ENCODE assay signal across 8 cellular contexts in the genomic region with DNA sequence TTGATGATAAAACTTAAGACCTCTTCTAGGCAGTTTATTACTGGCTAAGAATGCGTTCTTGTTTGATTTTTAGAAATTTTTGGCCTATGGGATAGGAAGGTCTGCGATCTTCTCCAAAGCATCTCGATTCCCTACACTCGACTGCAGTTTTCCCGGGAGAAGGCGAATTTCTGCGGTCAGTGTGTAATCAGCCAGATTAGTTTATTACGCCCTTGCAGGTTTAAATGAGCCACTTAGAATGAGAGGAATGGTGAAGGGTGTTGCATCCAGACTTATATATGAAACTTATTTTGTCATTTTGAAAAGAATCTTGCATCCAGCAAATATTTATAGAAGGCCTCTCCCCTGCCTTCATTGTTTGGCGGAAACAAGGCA. TPM values are rescaled to one million over a fixed set of nuclear protein-coding genes. Genes with fewer than 3 reads are reported as not detected.
DNase-seq lines count a peak whose midpoint lies in the region; ATAC-seq, FAIRE-seq and TF ChIP-seq lines count a peak whose summit lies in the region.

No MANE protein-coding gene starts in this region.

- peak overlapping the region; percentile 99 for H3K4me3 Mint-ChIP-seq in T-helper 2 cell treated with Interferon-gamma antibody and Interleukin-4, amounts not matched to agents 5 μg/mL and 100 μg/mL, for 36 hours
- H3K4me3 Mint-ChIP-seq in activated naive CD8-positive, alpha-beta T cell, result peak overlapping the region; percentile 99

- peaks cover 16% of the 10 kb centered on the region for H3K27me3 Mint-ChIP-seq in T-helper 2 cell treated with Interferon-gamma antibody and Interleukin-4, amounts not matched to agents 5 μg/mL and 100 μg/mL, for 36 hours (ENCODE audit: low read depth)
- peaks cover 2% of the 10 kb centered on the region for H3K27me3 Mint-ChIP-seq in activated naive CD8-positive, alpha-beta T cell

- no peak overlapping the region for H2AFZ ChIP-seq in keratinocyte (ENCODE audit: control insufficient read depth, low read length)

- H3K27ac Mint-ChIP-seq in T-helper 2 cell treated with Interferon-gamma antibody and Interleukin-4, amounts not matched to agents 5 μg/mL and 100 μg/mL, for 36 hours, result peak overlapping the region; percentile 98
- peak overlapping the region; percentile 99 for H3K27ac Mint-ChIP-seq in activated naive CD8-positive, alpha-beta T cell

- H3K9ac ChIP-seq in keratinocyte (ENCODE audit: control insufficient read depth, extremely low read depth, insufficient read depth, low read length), result peak overlapping the region; percentile 83

- H3K9me3 Mint-ChIP-seq in T-helper 2 cell treated with Interferon-gamma antibody and Interleukin-4, amounts not matched to agents 5 μg/mL and 100 μg/mL, for 36 hours, result no peaks in the 10 kb centered on the region
- H3K9me3 Mint-ChIP-seq in activated naive CD8-positive, alpha-beta T cell (ENCODE audit: low read depth), result no peaks in the 10 kb centered on the region

- no peak for TF ChIP-seq EP300 in suprapubic skin (IDR thresholded peaks at IDR 0.05)

- TF ChIP-seq CTCF in keratinocyte (optimal IDR thresholded peaks at IDR 0.05 in 1 of 3, IDR thresholded peaks at IDR 0.05 in 1 of 3, conservative IDR thresholded peaks at IDR 0.05 in 1 of 3; ENCODE audit: extremely low read depth in 1 of 3, insufficient read depth in 2 of 3, low read length in 3 of 3), result no peak
- no peak for TF ChIP-seq CTCF in suprapubic skin (IDR thresholded peaks at IDR 0.05)

- DNase-seq in T-helper 2 cell treated with Interferon-gamma antibody and Interleukin-4, amounts not matched to agents 5 μg/mL and 100 μg/mL, for 36 hours (ENCODE audit: low spot score), result no peak
- DNase-seq in T-helper 2 cell, result no peak
- no peak for DNase-seq in keratinocyte (ENCODE audit: low read depth, low spot score)
- DNase-seq in suprapubic skin (ENCODE audit: low spot score in 2 of 2), result no peak
- no peak for DNase-seq in OCI-M2 (lab: John Stamatoyannopoulos, UW; ENCODE audit: unreplicated experiment)
- DNase-seq in occipital lobe (lab: John Stamatoyannopoulos, UW), result no peak

- H3K4me3 ChIP-seq in keratinocyte (ENCODE audit: control insufficient read depth in 2 of 3, extremely low read depth in 1 of 3, insufficient read depth in 2 of 3, low read depth in 1 of 3, low read length in 3 of 3) (peak overlapping the region; percentile 73 to 75 (median 74)), suprapubic skin (peak overlapping the region; percentile 79)

- TF ChIP-seq POLR2A in suprapubic skin (IDR thresholded peaks at IDR 0.05), result no peak

- H3K4me1 Mint-ChIP-seq in T-helper 2 cell treated with Interferon-gamma antibody and Interleukin-4, amounts not matched to agents 5 μg/mL and 100 μg/mL, for 36 hours (ENCODE audit: low read depth), result peaks cover 29% of the 10 kb centered on the region
- peaks cover 43% of the 10 kb centered on the region for H3K4me1 Mint-ChIP-seq in activated naive CD8-positive, alpha-beta T cell (ENCODE audit: low read depth)

- H3K36me3 ChIP-seq in keratinocyte (ENCODE audit: control insufficient read depth in 2 of 2, extremely low read depth in 1 of 2, insufficient read depth in 2 of 2, low read length in 2 of 2) (peaks cover 8 to 19% of the 10 kb centered on the region in 2 experiments), suprapubic skin (peaks cover under 1% of the 10 kb centered on the region)

- H3K79me2 ChIP-seq in keratinocyte (ENCODE audit: control insufficient read depth, insufficient read depth, low read length), result peaks cover 66% of the 10 kb centered on the region

- WGBS in suprapubic skin, result 48% methylated on average over 9 of the region's 9 CpGs

- dilution Hi-C loops in keratinocyte (cut with MboI; ENCODE audit: extremely low pct_ligation_motif_present, low sequenced_read_pairs), result no loop called here

- peaks cover 10% of the 10 kb centered on the region for H4K20me1 ChIP-seq in keratinocyte (ENCODE audit: control insufficient read depth, extremely low read depth, insufficient read depth, low read length)

- H3K27ac ChIP-seq in keratinocyte (ENCODE audit: control insufficient read depth, insufficient read depth, low read length) (peak overlapping the region; percentile 81), suprapubic skin (peak overlapping the region; percentile 90)

- no peaks in the 10 kb centered on the region for H3K27me3 ChIP-seq in keratinocyte (ENCODE audit: control insufficient read depth, extremely low read depth, insufficient read depth, low read length)
- no peaks in the 10 kb centered on the region for H3K27me3 ChIP-seq in suprapubic skin

- H3K9me3 ChIP-seq in keratinocyte (ENCODE audit: control insufficient read depth, low read depth, low read length) (no peaks in the 10 kb centered on the region), suprapubic skin (no peaks in the 10 kb centered on the region)

- H3K36me3 Mint-ChIP-seq in T-helper 2 cell treated with Interferon-gamma antibody and Interleukin-4, amounts not matched to agents 5 μg/mL and 100 μg/mL, for 36 hours (ENCODE audit: low read depth), result peaks cover 18% of the 10 kb centered on the region
- H3K36me3 Mint-ChIP-seq in activated naive CD8-positive, alpha-beta T cell, result no peaks in the 10 kb centered on the region

- no peak for ATAC-seq in HG02981 (IDR thresholded peaks at IDR 0.05; ENCODE audit: unreplicated experiment)

- H3K4me1 ChIP-seq in keratinocyte (ENCODE audit: control insufficient read depth, extremely low read depth, insufficient read depth, low read length) (peaks cover 25% of the 10 kb centered on the region), suprapubic skin (peaks cover 22% of the 10 kb centered on the region)

- H3K9me1 ChIP-seq in keratinocyte (ENCODE audit: control insufficient read depth, extremely low read depth, insufficient read depth, low read length), result no peaks in the 10 kb centered on the region

- H3K4me2 ChIP-seq in keratinocyte (ENCODE audit: control insufficient read depth, extremely low read depth, insufficient read depth, low read depth, low read length), result peak overlapping the region; percentile 87

- FAIRE-seq in keratinocyte (lab: Jason Lieb, UNC), result no peak

RNA-seq across cellular contexts. Expression of gene MTAP, which starts 1.2 kb away (rescaled TPM):
- 24.5 to 50.3 TPM (median 48.7 TPM) in 3 replicates for polyA plus RNA-seq in keratinocyte
- polyA plus RNA-seq in keratinocyte (2011; ENCODE audit: low read depth), result 15.0 TPM
- polyA plus RNA-seq in keratinocyte (2011; cell fraction: cytosol; rRNA removed), result 23.5 and 32.4 TPM in 2 replicates
- 44.3 and 51.4 TPM in 2 replicates for polyA plus RNA-seq in keratinocyte (2011; cell fraction: nucleus; rRNA removed)
- 16.7 and 39.8 TPM in 2 replicates for polyA plus RNA-seq in keratinocyte (2012; ENCODE audit: low replicate concordance)
- 28.1 to 51.7 TPM (median 33.3 TPM) in 3 replicates for polyA minus RNA-seq in keratinocyte
- polyA minus RNA-seq in keratinocyte (2011; cell fraction: cytosol; rRNA and poly(A)+ RNA removed), result 40.3 TPM
- polyA minus RNA-seq in keratinocyte (2011; cell fraction: nucleus; rRNA and poly(A)+ RNA removed), result 30.6 and 76.9 TPM in 2 replicates
- total RNA-seq in suprapubic skin (10 to 100 TPM; 15.2 to 24.9 (median 22.1) TPM), occipital lobe (20.3 TPM)
